In genomic region chr13:77696006-77696862, GRCh38 we compare ENCODE assay signal across 8 cellular contexts.
DNase-seq lines count a peak whose midpoint lies in the region; ATAC-seq and TF ChIP-seq lines count a peak whose summit lies in the region.

No MANE protein-coding gene starts in this region.

- peak overlapping the region; percentile 86 for H3K27ac ChIP-seq in cingulate gyrus (ENCODE audit: low read depth, low read length)

- ATAC-seq in HG03571 (IDR thresholded peaks at IDR 0.05; ENCODE audit: unreplicated experiment) (no peak), HG02970 (IDR thresholded peaks at IDR 0.05; ENCODE audit: low FRiP score, unreplicated experiment) (no peak), GM18505 (IDR thresholded peaks at IDR 0.05; ENCODE audit: unreplicated experiment) (no peak)

- DNase-seq in DMS153 (lab: John Stamatoyannopoulos, UW) (peak; percentile 24), DMS153 treated with DMSO at 0.1 percent for 48 hours (lab: John Stamatoyannopoulos, UW; ENCODE audit: unreplicated experiment) (no peak), NCI-H1092 treated with DMSO at 0.1 percent for 48 hours (lab: John Stamatoyannopoulos, UW) (peak; percentile 20), pons (ENCODE audit: low spot score) (peak; percentile 88)

- TF ChIP-seq POLR2A in GM18505 (IDR thresholded peaks at IDR 0.05; ENCODE audit: borderline replicate concordance, extremely low read depth, insufficient read depth, insufficient read length) = no peak
